In the genomic region with DNA sequence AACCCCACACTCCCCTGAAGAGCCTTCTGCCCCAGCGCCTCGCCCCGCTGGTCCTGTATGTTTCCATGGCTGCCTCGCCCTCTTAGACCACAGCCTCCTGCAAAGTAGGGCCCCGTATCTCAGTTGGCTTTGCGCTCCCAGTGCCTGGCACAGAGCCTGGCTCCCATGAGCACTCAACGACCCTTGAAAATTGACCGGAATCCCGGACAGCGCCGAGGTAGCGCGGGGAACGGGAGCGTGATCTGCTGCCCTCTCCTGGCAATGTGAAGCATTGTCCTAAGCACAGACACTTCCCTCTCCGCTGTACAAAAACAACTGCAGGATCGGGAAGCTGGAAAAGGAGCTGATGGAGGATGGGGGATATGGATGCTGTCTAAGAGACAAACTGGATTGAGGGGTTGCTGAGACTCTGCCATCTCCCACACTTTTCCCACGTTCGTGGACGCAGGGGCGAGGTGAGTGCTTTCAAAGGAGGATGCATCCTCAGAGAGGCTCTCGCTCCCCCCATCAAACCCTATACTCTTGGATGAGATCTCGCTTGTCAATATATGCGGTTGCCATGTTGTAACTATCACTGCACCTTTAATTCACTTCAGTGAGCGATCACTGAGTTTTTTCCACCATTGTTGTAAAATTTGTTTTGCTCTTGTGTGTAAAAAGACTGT, we compare ENCODE assay signal across 8 cellular contexts. TPM values are rescaled to one million over a fixed set of nuclear protein-coding genes. Genes with fewer than 3 reads are reported as not detected.
A peak's percentile ranks its signal among the peaks of the same experiment; 100 is the strongest.
DNase-seq lines count a peak whose midpoint lies in the region; ATAC-seq and TF ChIP-seq lines count a peak whose summit lies in the region.

No MANE protein-coding gene starts in this region.

- no peak overlapping the region for H3K27ac Mint-ChIP-seq in Caco-2 (ENCODE audit: unreplicated experiment)
- no peak overlapping the region for H3K27ac Mint-ChIP-seq in activated naive CD4-positive, alpha-beta T cell treated with anti-CD3 and anti-CD28 coated beads, Interleukin-2, amount 50 U/mL, for 24 hours

- H3K27ac ChIP-seq in vagina = no peak overlapping the region

- H3K27me3 ChIP-seq in Caco-2 (replicated peaks; ENCODE audit: control insufficient read depth, insufficient read depth, low read length) = 0 out of 2 replicates have a peak, but pooled peaks cover 2% of the 10 kb centered on the region
- H3K27me3 ChIP-seq in vagina = no peaks in the 10 kb centered on the region

- no peak for ATAC-seq in GM18909 (IDR thresholded peaks at IDR 0.05; ENCODE audit: poor library complexity, unreplicated experiment)

- CTCF ChIA-PET in Caco-2 (lab: Charles Lee) = interaction anchor here (0.6 to 3.2 kb wide), 15 partner anchors 10 to 484 kb away, joined by 3 to 28 read pairs (median 4); a partner anchor contains a TSS

- intact Hi-C loops in Caco-2 (cut with micrococcal nuclease; ENCODE audit: unreplicated experiment) = loop anchor here (1.0 kb wide), 2 partner anchors 44 to 101 kb away; no protein-coding TSS in a partner anchor
- intact Hi-C loops in vagina (cut with DNase I) = no loop called here

- POLR2A ChIA-PET in Caco-2 (lab: Charles Lee) = no interaction called here

- peaks cover 24% of the 10 kb centered on the region for H3K4me1 ChIP-seq in Caco-2
- H3K4me1 ChIP-seq in vagina = peaks cover 8% of the 10 kb centered on the region

- peaks cover 29% of the 10 kb centered on the region for H3K27me3 Mint-ChIP-seq in Caco-2 (ENCODE audit: insufficient read depth, unreplicated experiment)
- H3K27me3 Mint-ChIP-seq in activated naive CD4-positive, alpha-beta T cell treated with anti-CD3 and anti-CD28 coated beads, Interleukin-2, amount 50 U/mL, for 24 hours = peaks cover 2% of the 10 kb centered on the region

- no peaks in the 10 kb centered on the region for H3K9me3 ChIP-seq in Caco-2
- no peaks in the 10 kb centered on the region for H3K9me3 ChIP-seq in vagina

- no peaks in the 10 kb centered on the region for H3K36me3 Mint-ChIP-seq in Caco-2 (ENCODE audit: insufficient read depth, unreplicated experiment)
- no peaks in the 10 kb centered on the region for H3K36me3 Mint-ChIP-seq in activated naive CD4-positive, alpha-beta T cell treated with anti-CD3 and anti-CD28 coated beads, Interleukin-2, amount 50 U/mL, for 24 hours

- no peaks in the 10 kb centered on the region for H3K9me3 Mint-ChIP-seq in Caco-2 (ENCODE audit: unreplicated experiment)
- H3K9me3 Mint-ChIP-seq in activated naive CD4-positive, alpha-beta T cell treated with anti-CD3 and anti-CD28 coated beads, Interleukin-2, amount 50 U/mL, for 24 hours = no peaks in the 10 kb centered on the region

- TF ChIP-seq POLR2A in vagina (IDR thresholded peaks at IDR 0.05) = no peak

- BruUV-seq in Caco-2 (replicated peaks; lab: Mats Ljungman, UMichigan) = no TSS peak

- H3K4me3 ChIP-seq in Caco-2 (ENCODE audit: low read depth, low read length) (no peak overlapping the region), vagina (peak overlapping the region in 1 of 2 donors; percentile 17)

- DNase-seq in Caco-2 (peak; percentile 67 to 76), HuH-7 (ENCODE audit: low spot score) (peak; percentile 68), RKO (ENCODE audit: low spot score) (peak; percentile 40), germinal center (ENCODE audit: low spot score) (peak; percentile 54), occipital lobe (lab: John Stamatoyannopoulos, UW) (peak; percentile 58), vagina (ENCODE audit: extremely low spot score in 2 of 2) (no peak)

- peak; percentile 95 to 97 for TF ChIP-seq CTCF in Caco-2 (IDR thresholded peaks at IDR 0.05; ENCODE audit: insufficient read depth in 1 of 2, low read depth in 1 of 2, low read length in 1 of 2, severe bottlenecking in 1 of 2, unreplicated experiment in 1 of 2)
- TF ChIP-seq CTCF in vagina (IDR thresholded peaks at IDR 0.05) = peak; percentile 68 to 76 (median 75)

- H3K36me3 ChIP-seq in Caco-2 (ENCODE audit: control insufficient read depth, insufficient read depth, low read length) (no peaks in the 10 kb centered on the region), vagina (no peaks in the 10 kb centered on the region)

- H3K4me1 Mint-ChIP-seq in Caco-2 (ENCODE audit: low read depth, unreplicated experiment) = peaks cover 21% of the 10 kb centered on the region
- H3K4me1 Mint-ChIP-seq in activated naive CD4-positive, alpha-beta T cell treated with anti-CD3 and anti-CD28 coated beads, Interleukin-2, amount 50 U/mL, for 24 hours = peaks cover 8% of the 10 kb centered on the region

- H3K4me3 Mint-ChIP-seq in Caco-2 (ENCODE audit: unreplicated experiment) = peak overlapping the region; percentile 53
- H3K4me3 Mint-ChIP-seq in activated naive CD4-positive, alpha-beta T cell treated with anti-CD3 and anti-CD28 coated beads, Interleukin-2, amount 50 U/mL, for 24 hours = peak overlapping the region; percentile 75

RNA-seq across cellular contexts. Expression of a gene that starts 10.7 kb away (rescaled TPM):
- total RNA-seq in Caco-2 (2022) (118 and 136 TPM in 2 replicates), occipital lobe (41.2 TPM), vagina (45.9 TPM)

RNA-seq across cellular contexts. Expression of a gene that starts 28.4 kb away (rescaled TPM):
- total RNA-seq in Caco-2 (2022) = 52.6 and 58.5 TPM in 2 replicates
- 11.7 TPM for total RNA-seq in occipital lobe
- total RNA-seq in vagina = 30.4 TPM

RNA-seq across cellular contexts. Expression of a gene that starts 50.8 kb away (rescaled TPM):
- total RNA-seq in Caco-2 (2022) (not detected in 2 replicates), occipital lobe (0.62 TPM), vagina (1.2 TPM)

Comparison
In these comparisons a context has a peak if more than half of its experiments do, and no peak if none do; other contexts are left out.
1. DNase-seq: peak in Caco-2 (2 of 2), HuH-7 (single experiment), RKO (single experiment), germinal center (single experiment) and occipital lobe (single experiment); none in vagina (0 of 2).